8 cellular contexts compared by ENCODE assay signal in the genomic region with DNA sequence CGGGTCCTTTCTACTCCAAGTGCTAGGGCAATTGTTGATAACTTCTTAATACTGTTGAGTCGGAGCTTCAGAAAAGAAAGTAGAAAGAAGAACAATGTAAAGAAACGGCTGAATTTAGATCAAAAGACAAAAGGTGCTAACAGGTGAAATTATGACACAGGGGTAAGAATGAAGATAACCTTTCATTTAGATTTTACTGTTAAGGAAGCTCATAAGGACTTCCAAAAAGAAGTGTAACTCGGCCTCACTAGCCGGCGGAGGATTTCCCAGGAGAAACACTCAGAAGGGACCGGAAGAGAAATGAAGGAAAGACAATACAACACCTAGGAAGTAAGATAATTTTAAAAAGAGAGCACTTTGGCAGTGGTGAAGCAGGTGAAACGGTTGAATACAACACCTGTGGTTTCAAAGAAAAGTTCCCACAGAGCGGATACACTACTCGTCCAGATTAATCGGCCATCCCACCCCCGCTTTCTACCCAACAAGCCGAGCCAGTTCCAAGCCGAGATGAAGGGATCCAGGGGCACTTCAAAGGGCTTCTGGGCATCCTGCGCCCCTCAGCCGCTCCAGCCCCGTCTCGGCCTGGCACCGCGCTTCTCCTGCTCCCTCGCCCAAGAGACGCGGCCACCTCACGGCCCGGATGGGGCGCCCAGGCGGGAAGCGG. TPM values are rescaled to one million over a fixed set of nuclear protein-coding genes. Genes with fewer than 3 reads are reported as not detected.
DNase-seq lines count a peak whose midpoint lies in the region; ATAC-seq, FAIRE-seq and TF ChIP-seq lines count a peak whose summit lies in the region.

No MANE protein-coding gene starts in this region.

- TF ChIP-seq CTCF in astrocyte of the spinal cord (IDR thresholded peaks at IDR 0.05; ENCODE audit: low read depth, low read length), result no peak
- TF ChIP-seq CTCF in stomach (IDR thresholded peaks at IDR 0.05), result no peak

- peak; percentile 13 for DNase-seq in EL
- DNase-seq in HTR-8/SVneo (ENCODE audit: insufficient read length, low spot score), result peak; percentile 26
- DNase-seq in astrocyte of the spinal cord (ENCODE audit: low read depth, low spot score), result peak; percentile 31
- DNase-seq in immature natural killer cell, result no peak
- DNase-seq in stomach, result no peak
- no peak for DNase-seq in DMS153 treated with DMSO at 0.1 percent for 48 hours (lab: John Stamatoyannopoulos, UW; ENCODE audit: unreplicated experiment)
- no peak for DNase-seq in UCSD-AML1 (lab: John Stamatoyannopoulos, UW; ENCODE audit: unreplicated experiment)

- H3K27me3 ChIP-seq in stomach, result no peaks in the 10 kb centered on the region

- peak overlapping the region; percentile 86 for H3K4me3 ChIP-seq in astrocyte of the spinal cord (ENCODE audit: low read depth, low read length)
- H3K4me3 ChIP-seq in stomach, result peak overlapping the region; percentile 89 to 98 (median 93)

- peaks cover 28 to 38% (median 35%) of the 10 kb centered on the region in 4 donors for H3K36me3 ChIP-seq in stomach

- peak overlapping the region; percentile 82 to 97 (median 94) for H3K27ac Mint-ChIP-seq in immature natural killer cell

- peaks cover 9 to 50% (median 30%) of the 10 kb centered on the region in 4 donors for H3K4me1 ChIP-seq in stomach

- peak overlapping the region; percentile 96 to 100 (median 99) for H3K4me3 Mint-ChIP-seq in immature natural killer cell

- H3K4me1 Mint-ChIP-seq in immature natural killer cell, result peaks cover 27 to 39% of the 10 kb centered on the region in 2 donors

- in situ Hi-C loops in astrocyte of the spinal cord (cut with HindIII; ENCODE audit: low sequenced_read_pairs), result no loop called here

- H3K9me3 ChIP-seq in stomach, result no peaks in the 10 kb centered on the region

- H3K27me3 Mint-ChIP-seq in immature natural killer cell (ENCODE audit: low read depth in 3 of 3), result peaks cover 0 to 6% (median 0%) of the 10 kb centered on the region in 3 donors

- TF ChIP-seq EP300 in stomach (IDR thresholded peaks at IDR 0.05), result no peak

- TF ChIP-seq POLR2A in stomach (IDR thresholded peaks at IDR 0.05), result no peak

- H3K9me3 Mint-ChIP-seq in immature natural killer cell, result no peaks in the 10 kb centered on the region

- peak overlapping the region; percentile 84 to 94 (median 91) for H3K27ac ChIP-seq in stomach

- peaks cover 4 to 19% (median 5%) of the 10 kb centered on the region in 3 donors for H3K36me3 Mint-ChIP-seq in immature natural killer cell

- 0 to 2% (median 1%) methylated on average over 20 to 28 of the region's 28 CpGs for WGBS in stomach, 5 donors

- intact Hi-C loops in stomach (cut with DNase I; ENCODE audit: low total_unique reads), result no loop called here

- peak; percentile 38 for ATAC-seq in GM21381 (IDR thresholded peaks at IDR 0.05; ENCODE audit: unreplicated experiment)

- peak; percentile 44 for FAIRE-seq in HTR-8/SVneo (lab: Jason Lieb, UNC)

RNA-seq across cellular contexts. Expression of a gene that starts 0.7 kb away (rescaled TPM):
- polyA plus RNA-seq in immature natural killer cell (10 to 100 TPM; 12.0 to 20.3 (median 13.4) TPM), stomach (10 to 100 TPM in 2 of 3 donors, 1 to 10 TPM in 1; 9.6 to 15.3 (median 13.3) TPM)
- 10 to 100 TPM in 4 of 5 donors, 1 to 10 TPM in 1; 5.5 to 71.2 (median 41.1) TPM for total RNA-seq in stomach

Comparison
In these comparisons a context has a peak if more than half of its experiments do, and no peak if none do; other contexts are left out.
1. DNase-seq: peak in EL (single experiment), HTR-8/SVneo (single experiment) and astrocyte of the spinal cord (single experiment); none in immature natural killer cell (0 of 3), stomach (single experiment), DMS153 treated with DMSO at 0.1 percent for 48 hours (single experiment) and UCSD-AML1 (single experiment).